24 cellular contexts compared by ENCODE assay signal in the genomic region with DNA sequence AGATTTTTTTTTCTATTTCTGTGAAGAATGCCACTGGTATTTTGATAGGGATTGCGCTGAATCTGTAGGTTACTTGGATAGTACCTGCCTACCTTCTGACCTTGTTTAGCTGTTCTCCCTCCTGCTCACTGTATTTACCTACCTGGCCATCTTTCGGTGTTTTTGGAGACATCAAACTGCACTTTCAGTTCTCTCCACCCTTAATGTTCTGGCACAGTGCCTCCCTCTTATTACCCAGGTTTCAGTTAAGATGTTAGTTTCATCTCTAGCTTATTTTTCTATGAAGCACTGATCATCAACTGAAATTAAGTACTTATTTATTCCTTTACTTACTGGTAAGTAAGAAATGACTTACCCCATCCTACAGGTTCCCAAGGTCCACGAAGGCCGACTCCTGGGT.
"Had no signal": no experiment of that assay in that cellular context is flagged by ENCODE, and none has a peak within 500 bp of the region (broad histone marks: within the 10 kb centered on the region; RNA-seq: fewer than 3 reads in every experiment).

No MANE protein-coding gene starts in this region.

- H2AFZ ChIP-seq: PC-9 had no signal

- H3K36me3 ChIP-seq: Peyer's patch, SJSA1 had no signal

- H3K4me3 ChIP-seq: PC-9, Peyer's patch, SJSA1, SK-N-MC had no signal

- H3K27ac ChIP-seq: PC-9, Peyer's patch, SJSA1, SK-N-MC had no signal

- H3K4me2 ChIP-seq: PC-9 had no signal

- DNase-seq: IMR-90, Kasumi-1, KG1, MV-4-11, NCI-H1048, NCI-H1105, NCI-H1417, NCI-H1436 treated with DMSO at 0.1 percent for 48 hours, NCI-H1694, NCI-H187 treated with DMSO at 0.1 percent for 48 hours, NCI-H2029 treated with DMSO at 0.1 percent for 48 hours, NCI-H2171 treated with DMSO at 0.1 percent for 48 hours, NCI-H345, NCI-H446 treated with DMSO at 0.1 percent for 48 hours, NCI-H510A treated with DMSO at 0.1 percent for 48 hours, NCI-H526, NCI-H748 treated with DMSO at 0.1 percent for 48 hours, PC-9, Peyer's patch, Right ventricle myocardium superior, SIG-M5 had no signal

- H3K9me3 ChIP-seq: Peyer's patch, SJSA1 had no signal

- H3K27me3 ChIP-seq: Peyer's patch, SJSA1 had no signal

- H3K4me1 ChIP-seq: Peyer's patch had no signal

- ATAC-seq: HepG2 had no signal
